Comparison of ENCODE assay signal across 8 cellular contexts in the genomic region with DNA sequence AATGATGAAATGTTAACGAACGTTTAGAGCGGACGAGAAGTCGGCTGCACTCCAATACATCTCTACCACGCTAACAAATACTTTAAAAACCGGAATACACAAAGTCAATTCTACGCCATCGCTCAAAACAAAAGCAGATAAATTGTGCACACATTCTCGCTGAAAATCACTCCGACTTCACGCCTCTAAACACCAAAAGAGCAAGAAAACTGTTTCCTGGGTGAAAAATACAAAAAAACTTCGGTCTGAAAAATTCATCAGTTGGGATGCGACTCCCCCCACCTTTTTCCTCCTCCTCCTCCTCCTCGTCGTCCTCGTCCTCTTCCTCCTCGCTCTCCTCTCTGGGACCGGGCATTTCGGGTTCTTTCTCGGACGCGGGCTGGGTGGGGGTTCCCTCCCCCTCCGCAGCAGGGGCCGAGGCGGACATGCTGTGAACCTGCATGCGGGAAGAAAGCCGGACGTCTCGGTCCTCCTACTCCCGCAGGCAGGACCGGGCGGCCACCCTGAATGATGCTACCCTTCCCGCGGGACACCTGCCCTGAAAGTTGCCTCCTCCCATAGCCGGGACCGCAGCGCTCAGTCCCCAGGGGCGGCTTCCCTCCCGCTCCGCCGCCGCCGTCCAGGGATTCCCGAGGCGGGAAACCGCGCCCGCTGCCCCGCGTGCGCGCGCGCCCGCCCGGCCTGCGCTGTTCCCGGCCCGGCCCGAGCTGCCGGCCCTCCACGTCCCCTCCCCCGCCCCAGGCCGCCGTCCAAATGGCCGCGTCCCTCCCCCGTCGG. TPM values are rescaled to one million over a fixed set of nuclear protein-coding genes. Genes with fewer than 3 reads are reported as not detected.
DNase-seq lines count a peak whose midpoint lies in the region; ATAC-seq and TF ChIP-seq lines count a peak whose summit lies in the region.

No MANE protein-coding gene starts in this region.

- H4K8ac ChIP-seq in neuronal stem cell (ENCODE audit: low read depth, low read length) = no peak overlapping the region

- peaks cover 0 to 25% of the 10 kb centered on the region in 2 donors for H3K9me3 ChIP-seq in neuronal stem cell (replicated peaks in 1 of 2; ENCODE audit: control insufficient read depth in 2 of 2, insufficient read depth in 1 of 2, low read depth in 1 of 2, low read length in 2 of 2)

- H3K27ac ChIP-seq in neuronal stem cell (replicated peaks; ENCODE audit: low read length) = peak overlapping the region; percentile 84

- H2BK5ac ChIP-seq in neuronal stem cell (ENCODE audit: low read length) = peak overlapping the region; percentile 87

- peak overlapping the region; percentile 98 for H3K4me3 ChIP-seq in GM08714 (ENCODE audit: low read length)
- H3K4me3 ChIP-seq in neuronal stem cell (ENCODE audit: low read length in 2 of 2) = peak overlapping the region; percentile 92 to 96

- H3K18ac ChIP-seq in neuronal stem cell (ENCODE audit: low read length) = peak overlapping the region; percentile 99

- H2BK120ac ChIP-seq in neuronal stem cell (ENCODE audit: low read depth, low read length) = no peak overlapping the region

- ATAC-seq in HG02885 (IDR thresholded peaks at IDR 0.05; ENCODE audit: poor library complexity, unreplicated experiment) (peak; percentile 22), GM18870 (IDR thresholded peaks at IDR 0.05; ENCODE audit: unreplicated experiment) (no peak)

- peak overlapping the region; percentile 51 for H3K4me2 ChIP-seq in neuronal stem cell (ENCODE audit: insufficient read depth, low read length, poor library complexity, severe bottlenecking)

- peak overlapping the region; percentile 94 for H3K4me3 Mint-ChIP-seq in activated naive CD4-positive, alpha-beta T cell treated with anti-CD3 and anti-CD28 coated beads, Interleukin-2, amount 50 U/mL, for 24 hours
- H3K4me3 Mint-ChIP-seq in glutamatergic neuron (ENCODE audit: unreplicated experiment) = peak overlapping the region; percentile 99

- peak overlapping the region; percentile 96 for H3K23ac ChIP-seq in neuronal stem cell (ENCODE audit: low read depth, low read length, poor library complexity)

- peaks cover 10% of the 10 kb centered on the region for H3K36me3 Mint-ChIP-seq in activated naive CD4-positive, alpha-beta T cell treated with anti-CD3 and anti-CD28 coated beads, Interleukin-2, amount 50 U/mL, for 24 hours
- H3K36me3 Mint-ChIP-seq in glutamatergic neuron (ENCODE audit: unreplicated experiment) = no peaks in the 10 kb centered on the region

- H3K9ac ChIP-seq in neuronal stem cell (ENCODE audit: low read depth, low read length, poor library complexity) = peak overlapping the region; percentile 97

- peak overlapping the region; percentile 91 for H2AK5ac ChIP-seq in neuronal stem cell (ENCODE audit: low read depth, low read length)

- H3K4me1 ChIP-seq in neuronal stem cell (ENCODE audit: control insufficient read depth in 2 of 2, insufficient read depth in 1 of 2, low read depth in 1 of 2, low read length in 2 of 2) = peaks cover 8 to 14% of the 10 kb centered on the region in 2 donors

- peak overlapping the region; percentile 88 for H2AFZ ChIP-seq in neuronal stem cell (ENCODE audit: low read length)

- TF ChIP-seq CTCF in glutamatergic neuron (IDR thresholded peaks at IDR 0.05; ENCODE audit: partially characterized antibody, unreplicated experiment) = no peak

- DNase-seq in 8988T (peak; percentile 37), NCI-H69 (lab: John Stamatoyannopoulos, UW) (peak; percentile 93), glutamatergic neuron (peak; percentile 67), neuronal stem cell (ENCODE audit: low spot score) (no peak)

- H3K36me3 ChIP-seq in neuronal stem cell (replicated peaks in 1 of 2; ENCODE audit: control insufficient read depth in 2 of 2, insufficient read depth in 2 of 2, low read length in 2 of 2) = peaks cover 0 to 46% of the 10 kb centered on the region in 2 donors

- no peaks in the 10 kb centered on the region for H3K27me3 Mint-ChIP-seq in activated naive CD4-positive, alpha-beta T cell treated with anti-CD3 and anti-CD28 coated beads, Interleukin-2, amount 50 U/mL, for 24 hours
- H3K27me3 Mint-ChIP-seq in glutamatergic neuron (ENCODE audit: unreplicated experiment) = peaks cover 12% of the 10 kb centered on the region

- peak overlapping the region; percentile 49 for H2BK12ac ChIP-seq in neuronal stem cell (ENCODE audit: low read length)

- H3K4ac ChIP-seq in neuronal stem cell (ENCODE audit: low read length) = peak overlapping the region; percentile 68

- no peaks in the 10 kb centered on the region for H3K27me3 ChIP-seq in neuronal stem cell (ENCODE audit: control insufficient read depth in 3 of 3, insufficient read depth in 3 of 3, low read depth in 1 of 3, low read length in 3 of 3)

- H3K14ac ChIP-seq in neuronal stem cell (ENCODE audit: low read length) = peak overlapping the region; percentile 92

- peak overlapping the region; percentile 95 for H3K27ac Mint-ChIP-seq in activated naive CD4-positive, alpha-beta T cell treated with anti-CD3 and anti-CD28 coated beads, Interleukin-2, amount 50 U/mL, for 24 hours
- H3K27ac Mint-ChIP-seq in glutamatergic neuron (ENCODE audit: unreplicated experiment) = peak overlapping the region; percentile 40

- H3K9me3 Mint-ChIP-seq in activated naive CD4-positive, alpha-beta T cell treated with anti-CD3 and anti-CD28 coated beads, Interleukin-2, amount 50 U/mL, for 24 hours = no peaks in the 10 kb centered on the region
- peaks cover 8% of the 10 kb centered on the region for H3K9me3 Mint-ChIP-seq in glutamatergic neuron (ENCODE audit: unreplicated experiment)

- no CpG with 5 or more reads among the region's 70 CpGs for WGBS in neuronal stem cell (ENCODE audit: extremely low coverage in 2 of 2, insufficient read length in 2 of 2, insufficient replicate concordance in 1 of 2), 2 donors

- peak overlapping the region; percentile 96 for H2BK15ac ChIP-seq in neuronal stem cell (ENCODE audit: low read length)

- peak overlapping the region; percentile 82 for H4K91ac ChIP-seq in neuronal stem cell (ENCODE audit: low read depth, low read length, poor library complexity)

- H3K4me1 Mint-ChIP-seq in activated naive CD4-positive, alpha-beta T cell treated with anti-CD3 and anti-CD28 coated beads, Interleukin-2, amount 50 U/mL, for 24 hours = peaks cover 49% of the 10 kb centered on the region
- H3K4me1 Mint-ChIP-seq in glutamatergic neuron (ENCODE audit: low read depth, unreplicated experiment) = peaks cover 10% of the 10 kb centered on the region

- H3K79me1 ChIP-seq in neuronal stem cell (ENCODE audit: low read depth, low read length) = no peaks in the 10 kb centered on the region

RNA-seq across cellular contexts. Expression of gene DEK, which starts 0.6 kb away (rescaled TPM):
- total RNA-seq in glutamatergic neuron (ENCODE audit: unreplicated experiment) = 33.8 TPM
- polyA plus RNA-seq in neuronal stem cell (2013, experiment 1 of 2) = 353 TPM
- 401 TPM for polyA plus RNA-seq in neuronal stem cell (2013, experiment 2 of 2)
